12 cellular contexts compared by ENCODE assay signal in genomic region chr20:35023624-35024023, GRCh38.
"Had no signal": no experiment of that assay in that cellular context is flagged by ENCODE, and none has a peak within 500 bp of the region (broad histone marks: within the 10 kb centered on the region; RNA-seq: fewer than 3 reads in every experiment).

No MANE protein-coding gene starts in this region.

- H3K4me3 Mint-ChIP-seq: naive thymus-derived CD4-positive, alpha-beta T cell had no signal

- ATAC-seq: esophagus mucosa; gastroesophageal sphincter; naive thymus-derived CD4-positive, alpha-beta T cell; stimulated activated naive CD8-positive, alpha-beta T cell treated with anti-CD3 and anti-CD28 coated beads, Interleukin-15, Interleukin-2, amounts not matched to agents 100 U/mL and 50 U/mL, for 24 hours had no signal

- DNase-seq: effector memory CD4-positive, alpha-beta T cell; glutamatergic neuron; mammary epithelial cell; naive thymus-derived CD4-positive, alpha-beta T cell; stimulated activated CD4-positive, alpha-beta T cell treated with anti-CD3 and anti-CD28 coated beads, Interleukin-2, amount 100 ng/mL, for 48 hours; stimulated activated naive CD8-positive, alpha-beta T cell treated with anti-CD3 and anti-CD28 coated beads, Interleukin-15, Interleukin-2, amounts not matched to agents 100 U/mL and 50 U/mL, for 24 hours had no signal

- H3K27me3 ChIP-seq: gastroesophageal sphincter, neutrophil, right atrium auricular region, tibial nerve had no signal

- H3K27ac ChIP-seq: neutrophil, right atrium auricular region, tibial nerve had no signal

- H3K4me3 ChIP-seq: gastroesophageal sphincter, right atrium auricular region, smooth muscle cell, tibial nerve had no signal

- H3K4me2 ChIP-seq: smooth muscle cell had no signal

- H3K9me3 ChIP-seq: gastroesophageal sphincter, neutrophil, right atrium auricular region, tibial nerve had no signal

- H3K27me3 Mint-ChIP-seq: naive thymus-derived CD4-positive, alpha-beta T cell had no signal
